ENCODE assay signal across 9 cellular contexts in genomic region chr7:74051629-74052410, GRCh38. TPM values are rescaled to one million over a fixed set of nuclear protein-coding genes. Genes with fewer than 3 reads are reported as not detected.
DNase-seq lines count a peak whose midpoint lies in the region; ATAC-seq, FAIRE-seq and TF ChIP-seq lines count a peak whose summit lies in the region.
"Had no signal": no experiment of that assay in that cellular context is flagged by ENCODE, and none has a peak within 500 bp of the region (broad histone marks: within the 10 kb centered on the region; RNA-seq: fewer than 3 reads in every experiment).

No MANE protein-coding gene starts in this region.

- peaks cover 2% of the 10 kb centered on the region for H3K36me3 Mint-ChIP-seq in central memory CD8-positive, alpha-beta T cell (ENCODE audit: insufficient read depth)
- H3K36me3 Mint-ChIP-seq: IgD-negative memory B cell had no signal

- H3K4me3 Mint-ChIP-seq in central memory CD8-positive, alpha-beta T cell = no peak overlapping the region
- H3K4me3 Mint-ChIP-seq: IgD-negative memory B cell had no signal

- DNase-seq in NCI-H1436 (lab: John Stamatoyannopoulos, UW) = peak; percentile 19
- no peak for DNase-seq in NCI-H1436 treated with DMSO at 0.1 percent for 48 hours (lab: John Stamatoyannopoulos, UW)
- DNase-seq in NAMALWA (ENCODE audit: low spot score) = peak; percentile 81
- no peak for DNase-seq in central memory CD8-positive, alpha-beta T cell (ENCODE audit: low spot score in 2 of 2)
- DNase-seq in posterior vena cava (ENCODE audit: low spot score) = peak; percentile 80
- no peak for DNase-seq in H54 (ENCODE audit: insufficient read length, low spot score)

- FAIRE-seq in H54 (lab: Jason Lieb, UNC) = no peak

- no peaks in the 10 kb centered on the region for H3K4me1 Mint-ChIP-seq in central memory CD8-positive, alpha-beta T cell

- H3K27me3 Mint-ChIP-seq in central memory CD8-positive, alpha-beta T cell = no peaks in the 10 kb centered on the region

- TF ChIP-seq POLR2A in H54 (IDR thresholded peaks at IDR 0.05; ENCODE audit: low read depth, low read length) = no peak

- no peak for ATAC-seq in central memory CD8-positive, alpha-beta T cell (replicated peaks; ENCODE audit: extremely low read depth, poor library complexity, severe bottlenecking)
- ATAC-seq in HG02571 (IDR thresholded peaks at IDR 0.05; ENCODE audit: unreplicated experiment) (no peak), GM19035 (IDR thresholded peaks at IDR 0.05; ENCODE audit: unreplicated experiment) (no peak)

- intact Hi-C loops in posterior vena cava (cut with DNase I) = no loop called here

- H3K27ac Mint-ChIP-seq in central memory CD8-positive, alpha-beta T cell (ENCODE audit: low read depth) = peak overlapping the region; percentile 4
- H3K27ac Mint-ChIP-seq: IgD-negative memory B cell had no signal

- no peaks in the 10 kb centered on the region for H3K9me3 Mint-ChIP-seq in central memory CD8-positive, alpha-beta T cell
- H3K9me3 Mint-ChIP-seq: IgD-negative memory B cell had no signal

RNA-seq across cellular contexts. Expression of gene ELN, which starts 23.8 kb away (rescaled TPM):
- 100 to 1,000 TPM; 354 to 999 TPM for total RNA-seq in posterior vena cava

RNA-seq across cellular contexts. Expression of gene LIMK1, which starts 31.8 kb away (rescaled TPM):
- total RNA-seq in posterior vena cava = 10 to 100 TPM; 19.4 to 22.3 TPM

Comparison
In these comparisons a context has a peak if more than half of its experiments do, and no peak if none do; other contexts are left out.
1. DNase-seq: peak in NCI-H1436 (single experiment), NAMALWA (single experiment) and posterior vena cava (single experiment); none in NCI-H1436 treated with DMSO at 0.1 percent for 48 hours (single experiment), central memory CD8-positive, alpha-beta T cell (0 of 2) and H54 (single experiment).